37 cellular contexts compared by ENCODE assay signal in genomic region chr2:237510502-237511217, GRCh38. TPM values are rescaled to one million over a fixed set of nuclear protein-coding genes. Genes with fewer than 3 reads are reported as not detected.
DNase-seq lines count a peak whose midpoint lies in the region; ATAC-seq, FAIRE-seq and TF ChIP-seq lines count a peak whose summit lies in the region.
"Had no signal": no experiment of that assay in that cellular context is flagged by ENCODE, and none has a peak within 500 bp of the region (broad histone marks: within the 10 kb centered on the region; RNA-seq: fewer than 3 reads in every experiment).

No MANE protein-coding gene starts in this region.

- ATAC-seq in Right ventricle myocardium inferior (no peak), heart left ventricle (no peak), right lobe of liver (no peak), HG03342 (IDR thresholded peaks at IDR 0.05; ENCODE audit: unreplicated experiment) (no peak)
- ATAC-seq: activated CD8-positive, alpha-beta T cell treated with anti-CD3 and anti-CD28 coated beads, Interleukin-2, amount 10 ng/mL, durations not matched to agents 7 days and 5 days; activated T-helper 17 cell treated with anti-CD3 and anti-CD28 coated beads, Interleukin-2, amount 50 U/mL, for 72 hours; foreskin keratinocyte had no signal

- TF ChIP-seq POLR2A in heart left ventricle (IDR thresholded peaks at IDR 0.05) = no peak
- no peak for TF ChIP-seq POLR2A in right lobe of liver (IDR thresholded peaks at IDR 0.05)
- TF ChIP-seq POLR2A in prostate gland (IDR thresholded peaks at IDR 0.05) = no peak
- no peak for TF ChIP-seq POLR2A in H54 (IDR thresholded peaks at IDR 0.05; ENCODE audit: low read depth, low read length)

- H3K4me1 Mint-ChIP-seq in activated T-helper 1 cell treated with anti-CD3 and anti-CD28 coated beads, Interleukin-12 subunit alpha, Interleukin-12 subunit beta, Interleukin-2, Interleukin-4 antibody, amounts not matched to agents 30 ng/mL and 10 ng/mL and 1 ng/mL, durations not matched to agents 14 hours and 24 hours and 36 hours (ENCODE audit: low read depth) = no peaks in the 10 kb centered on the region
- H3K4me1 Mint-ChIP-seq: activated naive CD4-positive, alpha-beta T cell treated with anti-CD3 and anti-CD28 coated beads, Interleukin-2, amount 10 ng/mL, durations not matched to agents 7 days and 5 days; activated T-helper 17 cell treated with anti-CD3 and anti-CD28 coated beads, Interleukin-2, amount 50 U/mL, for 72 hours had no signal

- no peak for TF ChIP-seq CTCF in heart left ventricle (IDR thresholded peaks at IDR 0.05)
- TF ChIP-seq CTCF in right lobe of liver (IDR thresholded peaks at IDR 0.05) = no peak
- no peak for TF ChIP-seq CTCF in prostate gland (IDR thresholded peaks at IDR 0.05)

- peaks cover 6% of the 10 kb centered on the region for H3K27me3 Mint-ChIP-seq in activated T-helper 1 cell treated with anti-CD3 and anti-CD28 coated beads, Interleukin-12 subunit alpha, Interleukin-12 subunit beta, Interleukin-2, Interleukin-4 antibody, amounts not matched to agents 30 ng/mL and 10 ng/mL and 1 ng/mL, durations not matched to agents 14 hours and 24 hours and 36 hours (ENCODE audit: insufficient read depth)

- peak; percentile 60 for DNase-seq in Right ventricle myocardium inferior (ENCODE audit: missing footprints)
- no peak for DNase-seq in heart left ventricle
- no peak for DNase-seq in right lobe of liver
- DNase-seq in prostate gland (ENCODE audit: low spot score) = no peak
- DNase-seq in activated T-helper 1 cell treated with anti-CD3 and anti-CD28 coated beads, Interleukin-12 subunit alpha, Interleukin-12 subunit beta, Interleukin-2, Interleukin-4 antibody, amounts not matched to agents 30 ng/mL and 10 ng/mL and 1 ng/mL, durations not matched to agents 14 hours and 24 hours and 36 hours (ENCODE audit: low spot score) = no peak
- no peak for DNase-seq in H54 (ENCODE audit: insufficient read length, low spot score)
- no peak for DNase-seq in activated CD4-positive, alpha-beta T cell treated with anti-CD3 and anti-CD28 coated beads for 4 hours
- DNase-seq: activated CD8-positive, alpha-beta T cell treated with anti-CD3 and anti-CD28 coated beads, Interleukin-2, amount 10 ng/mL, durations not matched to agents 7 days and 5 days; activated naive CD4-positive, alpha-beta T cell treated with anti-CD3 and anti-CD28 coated beads, Interleukin-2, amount 10 ng/mL, durations not matched to agents 7 days and 5 days; CD4-positive, alpha-beta T cell; DMS79 treated with DMSO at 0.1 percent for 48 hours; dorsolateral prefrontal cortex; esophagus squamous epithelium; foreskin keratinocyte; GDM1; heart right ventricle; KG1; MG63; NCI-H1105; NCI-H187; stimulated activated CD4-positive, alpha-beta T cell treated with anti-CD3 and anti-CD28 coated beads, Interleukin-1b, Interleukin-23, amount 100 ng/mL, for 48 hours; stimulated activated naive CD4-positive, alpha-beta T cell treated with Interleukin-2 at 50 U/mL for 16 hours had no signal

- H3K27ac Mint-ChIP-seq in activated T-helper 1 cell treated with anti-CD3 and anti-CD28 coated beads, Interleukin-12 subunit alpha, Interleukin-12 subunit beta, Interleukin-2, Interleukin-4 antibody, amounts not matched to agents 30 ng/mL and 10 ng/mL and 1 ng/mL, durations not matched to agents 14 hours and 24 hours and 36 hours = no peak overlapping the region
- H3K27ac Mint-ChIP-seq: activated CD8-positive, alpha-beta T cell treated with anti-CD3 and anti-CD28 coated beads, Interleukin-2, amount 10 ng/mL, durations not matched to agents 7 days and 5 days; activated naive CD4-positive, alpha-beta T cell treated with anti-CD3 and anti-CD28 coated beads, Interleukin-2, amount 10 ng/mL, durations not matched to agents 7 days and 5 days; activated T-helper 17 cell treated with anti-CD3 and anti-CD28 coated beads, Interleukin-2, amount 50 U/mL, for 72 hours; CD4-positive, alpha-beta T cell had no signal

- H3K4me3 ChIP-seq in heart left ventricle (no peak overlapping the region), right lobe of liver (no peak overlapping the region), prostate gland (no peak overlapping the region)
- H3K4me3 ChIP-seq: dorsolateral prefrontal cortex, esophagus squamous epithelium, heart right ventricle, MG63, right atrium auricular region, thoracic aorta had no signal

- H3K36me3 ChIP-seq in heart left ventricle (peaks cover 0 to 10% (median 0%) of the 10 kb centered on the region in 9 donors), right lobe of liver (peaks cover 0 to 6% (median 3%) of the 10 kb centered on the region in 4 donors), prostate gland (no peaks in the 10 kb centered on the region)
- H3K36me3 ChIP-seq: esophagus squamous epithelium, MG63, right atrium auricular region, thoracic aorta had no signal

- WGBS in heart left ventricle, 4 donors = 70 to 84% (median 79%) methylated on average over 16 to 21 of the region's 21 CpGs
- 80% methylated on average over 15 of the region's 21 CpGs for WGBS in right lobe of liver (ENCODE audit: insufficient coverage, low coverage, low lambda C conversion rate, missing lambda C conversion rate)
- WGBS in prostate gland = 95% methylated on average over 21 of the region's 21 CpGs

- FAIRE-seq in H54 (lab: Jason Lieb, UNC) = no peak
- FAIRE-seq: HTR-8/SVneo, keratinocyte had no signal

- H3K27ac ChIP-seq in heart left ventricle (peak overlapping the region in 2 of 12 donors; percentile 18 to 31), right lobe of liver (peak overlapping the region; percentile 37 to 76 (median 48)), prostate gland (peak overlapping the region; percentile 71 to 98)
- H3K27ac ChIP-seq: foreskin keratinocyte, parathyroid adenoma, thoracic aorta had no signal

- H3K9me3 Mint-ChIP-seq in activated T-helper 1 cell treated with anti-CD3 and anti-CD28 coated beads, Interleukin-12 subunit alpha, Interleukin-12 subunit beta, Interleukin-2, Interleukin-4 antibody, amounts not matched to agents 30 ng/mL and 10 ng/mL and 1 ng/mL, durations not matched to agents 14 hours and 24 hours and 36 hours = no peaks in the 10 kb centered on the region
- H3K9me3 Mint-ChIP-seq: activated naive CD4-positive, alpha-beta T cell treated with anti-CD3 and anti-CD28 coated beads, Interleukin-2, amount 10 ng/mL, durations not matched to agents 7 days and 5 days; activated T-helper 17 cell treated with anti-CD3 and anti-CD28 coated beads, Interleukin-2, amount 50 U/mL, for 72 hours; CD4-positive, alpha-beta T cell had no signal

- H3K4me1 ChIP-seq in heart left ventricle = peaks cover 0 to 54% (median 39%) of the 10 kb centered on the region in 12 donors
- H3K4me1 ChIP-seq in right lobe of liver = peaks cover 2 to 56% (median 19%) of the 10 kb centered on the region in 4 donors
- peaks cover 39% of the 10 kb centered on the region for H3K4me1 ChIP-seq in prostate gland (replicated peaks)
- H3K4me1 ChIP-seq: foreskin keratinocyte, parathyroid adenoma had no signal

- H3K4me3 Mint-ChIP-seq in activated T-helper 1 cell treated with anti-CD3 and anti-CD28 coated beads, Interleukin-12 subunit alpha, Interleukin-12 subunit beta, Interleukin-2, Interleukin-4 antibody, amounts not matched to agents 30 ng/mL and 10 ng/mL and 1 ng/mL, durations not matched to agents 14 hours and 24 hours and 36 hours = no peak overlapping the region
- H3K4me3 Mint-ChIP-seq: activated CD8-positive, alpha-beta T cell treated with anti-CD3 and anti-CD28 coated beads, Interleukin-2, amount 10 ng/mL, durations not matched to agents 7 days and 5 days; activated naive CD4-positive, alpha-beta T cell treated with anti-CD3 and anti-CD28 coated beads, Interleukin-2, amount 10 ng/mL, durations not matched to agents 7 days and 5 days; activated T-helper 17 cell treated with anti-CD3 and anti-CD28 coated beads, Interleukin-2, amount 50 U/mL, for 72 hours; brain; CD4-positive, alpha-beta T cell; nephron had no signal

- intact Hi-C loops in Right ventricle myocardium inferior (cut with DNase I) = no loop called here
- intact Hi-C loops in heart left ventricle (cut with DNase I) = loop anchor here in 7 of 10 donors (5.0 to 10.0 kb wide), 6 partner anchors 162 to 418 kb away; no protein-coding TSS in a partner anchor
- intact Hi-C loops in right lobe of liver (cut with DNase I) = loop anchor here in 1 of 2 donors (5.0 kb wide), 1 partner anchor 62 kb away; no protein-coding TSS in a partner anchor
- intact Hi-C loops in prostate gland (cut with DNase I) = loop anchor here (5.0 to 10.0 kb wide), 2 partner anchors 154 to 237 kb away; no protein-coding TSS in a partner anchor
- intact Hi-C loops in activated T-helper 1 cell treated with anti-CD3 and anti-CD28 coated beads, Interleukin-12 subunit alpha, Interleukin-12 subunit beta, Interleukin-2, Interleukin-4 antibody, amounts not matched to agents 30 ng/mL and 10 ng/mL and 1 ng/mL, durations not matched to agents 14 hours and 24 hours and 36 hours (cut with micrococcal nuclease) = no loop called here

- no peaks in the 10 kb centered on the region for H3K36me3 Mint-ChIP-seq in activated T-helper 1 cell treated with anti-CD3 and anti-CD28 coated beads, Interleukin-12 subunit alpha, Interleukin-12 subunit beta, Interleukin-2, Interleukin-4 antibody, amounts not matched to agents 30 ng/mL and 10 ng/mL and 1 ng/mL, durations not matched to agents 14 hours and 24 hours and 36 hours (ENCODE audit: low read depth)
- H3K36me3 Mint-ChIP-seq: activated naive CD4-positive, alpha-beta T cell treated with anti-CD3 and anti-CD28 coated beads, Interleukin-2, amount 10 ng/mL, durations not matched to agents 7 days and 5 days; brain had no signal

- H3K27me3 ChIP-seq in heart left ventricle = no peaks in the 10 kb centered on the region
- H3K27me3 ChIP-seq in right lobe of liver = no peaks in the 10 kb centered on the region
- no peaks in the 10 kb centered on the region for H3K27me3 ChIP-seq in prostate gland (replicated peaks; ENCODE audit: insufficient read depth)
- H3K27me3 ChIP-seq: esophagus squamous epithelium, heart right ventricle, MG63, right atrium auricular region had no signal

- no peaks in the 10 kb centered on the region for H3K9me3 ChIP-seq in heart left ventricle
- H3K9me3 ChIP-seq in right lobe of liver = no peaks in the 10 kb centered on the region
- H3K9me3 ChIP-seq in prostate gland = no peaks in the 10 kb centered on the region
- H3K9me3 ChIP-seq: esophagus squamous epithelium, heart right ventricle, MG63, right atrium auricular region, thoracic aorta had no signal

RNA-seq across cellular contexts. Expression of gene MLPH, which starts 23.6 kb away (rescaled TPM):
- total RNA-seq in Right ventricle myocardium inferior (79.0 TPM), heart left ventricle (10 to 100 TPM; 20.4 to 50.3 (median 30.7) TPM), right lobe of liver (10 to 100 TPM; 20.8 to 52.8 (median 35.1) TPM), prostate gland (100 to 1,000 TPM; 371 to 393 TPM)
- 10 to 100 TPM; 18.3 to 60.3 TPM for polyA plus RNA-seq in heart left ventricle
- total RNA-seq in activated T-helper 1 cell treated with anti-CD3 and anti-CD28 coated beads, Interleukin-12 subunit alpha, Interleukin-12 subunit beta, Interleukin-2, Interleukin-4 antibody, amounts not matched to agents 30 ng/mL and 10 ng/mL and 1 ng/mL, durations not matched to agents 14 hours and 24 hours and 36 hours = not detected in 2 replicates
- total RNA-seq: activated CD8-positive, alpha-beta T cell treated with anti-CD3 and anti-CD28 coated beads, Interleukin-2, amount 10 ng/mL, durations not matched to agents 7 days and 5 days; activated T-helper 17 cell treated with anti-CD3 and anti-CD28 coated beads, Interleukin-2, amount 50 U/mL, for 72 hours; T-helper 2 cell treated with Interferon-gamma antibody and Interleukin-4, amounts not matched to agents 100 ng/mL and 5 ng/mL, for 36 hours had no signal

RNA-seq across cellular contexts. Expression of gene PRLH, which starts 55.7 kb away (rescaled TPM):
- not detected for total RNA-seq in Right ventricle myocardium inferior
- total RNA-seq in heart left ventricle = not detected
- not detected for polyA plus RNA-seq in heart left ventricle
- not detected for total RNA-seq in right lobe of liver
- not detected for total RNA-seq in prostate gland
- total RNA-seq in activated T-helper 1 cell treated with anti-CD3 and anti-CD28 coated beads, Interleukin-12 subunit alpha, Interleukin-12 subunit beta, Interleukin-2, Interleukin-4 antibody, amounts not matched to agents 30 ng/mL and 10 ng/mL and 1 ng/mL, durations not matched to agents 14 hours and 24 hours and 36 hours = not detected in 2 replicates
- total RNA-seq: A172; activated CD8-positive, alpha-beta T cell treated with anti-CD3 and anti-CD28 coated beads, Interleukin-2, amount 10 ng/mL, durations not matched to agents 7 days and 5 days; activated T-helper 17 cell treated with anti-CD3 and anti-CD28 coated beads, Interleukin-2, amount 50 U/mL, for 72 hours; CD4-positive, alpha-beta T cell; cerebellum; dorsolateral prefrontal cortex; esophagus squamous epithelium; foreskin keratinocyte; heart right ventricle; lung microvascular endothelial cell; mucosa of gallbladder; NCI-H460; right atrium auricular region; T-helper 2 cell treated with Interferon-gamma antibody and Interleukin-4, amounts not matched to agents 100 ng/mL and 5 ng/mL, for 36 hours; thoracic aorta had no signal
- polyA plus RNA-seq: foreskin keratinocyte, heart right ventricle, keratinocyte had no signal

Comparison
In these comparisons a context has a peak if more than half of its experiments do, and no peak if none do; other contexts are left out.
1. intact Hi-C loops: an anchor here in heart left ventricle (5.0 to 10.0 kb wide) and prostate gland (5.0 to 10.0 kb wide); none called in Right ventricle myocardium inferior and activated T-helper 1 cell treated with anti-CD3 and anti-CD28 coated beads, Interleukin-12 subunit alpha, Interleukin-12 subunit beta, Interleukin-2, Interleukin-4 antibody, amounts not matched to agents 30 ng/mL and 10 ng/mL and 1 ng/mL, durations not matched to agents 14 hours and 24 hours and 36 hours.
2. RNA of gene MLPH, which starts 23.6 kb away (total RNA-seq): 371 to 393 TPM in prostate gland, 79.0 TPM in Right ventricle myocardium inferior (single experiment), 20.8 to 52.8 TPM in right lobe of liver and 20.4 to 50.3 TPM in heart left ventricle; not detected in activated T-helper 1 cell treated with anti-CD3 and anti-CD28 coated beads, Interleukin-12 subunit alpha, Interleukin-12 subunit beta, Interleukin-2, Interleukin-4 antibody, amounts not matched to agents 30 ng/mL and 10 ng/mL and 1 ng/mL, durations not matched to agents 14 hours and 24 hours and 36 hours; every median in the first group is over 10 times any median in the second.